Comparison of ENCODE assay signal across 17 cellular contexts in genomic region chr16:56330476-56330875, GRCh38.
DNase-seq lines count a peak whose midpoint lies in the region; ATAC-seq and TF ChIP-seq lines count a peak whose summit lies in the region.
"Had no signal": no experiment of that assay in that cellular context is flagged by ENCODE, and none has a peak within 500 bp of the region (broad histone marks: within the 10 kb centered on the region; RNA-seq: fewer than 3 reads in every experiment).

No MANE protein-coding gene starts in this region.

- H3K4me3 Mint-ChIP-seq in activated T-helper 17 cell treated with anti-CD3 and anti-CD28 coated beads, Interleukin-2, amount 50 U/mL, for 72 hours = no peak overlapping the region
- no peak overlapping the region for H3K4me3 Mint-ChIP-seq in activated CD4-positive, alpha-beta T cell treated with anti-CD3 and anti-CD28 coated beads, Interleukin-2, amount 10 ng/mL, durations not matched to agents 24 days and 14 days
- H3K4me3 Mint-ChIP-seq: CD8-positive, alpha-beta T cell had no signal

- no peak for TF ChIP-seq CTCF in Loucy (conservative IDR thresholded peaks at IDR 0.05; ENCODE audit: low read length)
- TF ChIP-seq CTCF in foreskin keratinocyte (conservative IDR thresholded peaks at IDR 0.05) = no peak

- H3K4me1 Mint-ChIP-seq in activated T-helper 17 cell treated with anti-CD3 and anti-CD28 coated beads, Interleukin-2, amount 50 U/mL, for 72 hours = no peaks in the 10 kb centered on the region
- no peaks in the 10 kb centered on the region for H3K4me1 Mint-ChIP-seq in activated CD4-positive, alpha-beta T cell treated with anti-CD3 and anti-CD28 coated beads, Interleukin-2, amount 10 ng/mL, durations not matched to agents 24 days and 14 days

- H3F3A ChIP-seq in Loucy (ENCODE audit: low read depth) = no peaks in the 10 kb centered on the region

- peak in 1 of 2 donors; percentile 29 for DNase-seq in foreskin keratinocyte
- DNase-seq in activated CD4-positive, alpha-beta T cell treated with anti-CD3 and anti-CD28 coated beads, Interleukin-2, amount 10 ng/mL, durations not matched to agents 24 days and 14 days = no peak
- DNase-seq in HuH-7.5 (ENCODE audit: low spot score) = no peak
- DNase-seq: Calu3; CD8-positive, alpha-beta T cell; EL; MV-4-11; NCI-H1417 treated with DMSO at 0.1 percent for 48 hours; NCI-H187 treated with DMSO at 0.1 percent for 48 hours; NCI-H226; NCI-H524 treated with DMSO at 0.1 percent for 48 hours; Peyer's patch had no signal

- no peak overlapping the region for H3K4me2 ChIP-seq in Loucy (ENCODE audit: low read depth, low read length, poor library complexity, severe bottlenecking)

- H3K27me3 Mint-ChIP-seq in activated T-helper 17 cell treated with anti-CD3 and anti-CD28 coated beads, Interleukin-2, amount 50 U/mL, for 72 hours = no peaks in the 10 kb centered on the region
- H3K27me3 Mint-ChIP-seq in activated CD4-positive, alpha-beta T cell treated with anti-CD3 and anti-CD28 coated beads, Interleukin-2, amount 10 ng/mL, durations not matched to agents 24 days and 14 days = no peaks in the 10 kb centered on the region

- peak overlapping the region; percentile 83 for H3K27ac Mint-ChIP-seq in activated T-helper 17 cell treated with anti-CD3 and anti-CD28 coated beads, Interleukin-2, amount 50 U/mL, for 72 hours
- no peak overlapping the region for H3K27ac Mint-ChIP-seq in activated CD4-positive, alpha-beta T cell treated with anti-CD3 and anti-CD28 coated beads, Interleukin-2, amount 10 ng/mL, durations not matched to agents 24 days and 14 days
- H3K27ac Mint-ChIP-seq: CD8-positive, alpha-beta T cell had no signal

- H3K4me3 ChIP-seq in Loucy (ENCODE audit: low read length, poor library complexity, severe bottlenecking) = no peak overlapping the region
- H3K4me3 ChIP-seq: K562, Peyer's patch had no signal

- H3K27ac ChIP-seq in foreskin keratinocyte (peak overlapping the region; percentile 28), temporal lobe (ENCODE audit: low read depth, low read length) (peak overlapping the region; percentile 38)
- H3K27ac ChIP-seq: Peyer's patch had no signal

- no peaks in the 10 kb centered on the region for H3K9me3 ChIP-seq in Loucy (ENCODE audit: insufficient read depth, low read depth, low read length)
- H3K9me3 ChIP-seq: Peyer's patch had no signal

- H3K36me3 Mint-ChIP-seq in activated T-helper 17 cell treated with anti-CD3 and anti-CD28 coated beads, Interleukin-2, amount 50 U/mL, for 72 hours (ENCODE audit: low read depth) = no peaks in the 10 kb centered on the region
- no peaks in the 10 kb centered on the region for H3K36me3 Mint-ChIP-seq in activated CD4-positive, alpha-beta T cell treated with anti-CD3 and anti-CD28 coated beads, Interleukin-2, amount 10 ng/mL, durations not matched to agents 24 days and 14 days (ENCODE audit: low read depth)
- H3K36me3 Mint-ChIP-seq: CD8-positive, alpha-beta T cell had no signal

- ATAC-seq in activated T-helper 17 cell treated with anti-CD3 and anti-CD28 coated beads, Interleukin-2, amount 50 U/mL, for 72 hours (replicated peaks) = no peak
- no peak for ATAC-seq in foreskin keratinocyte
- ATAC-seq in HG03280 (IDR thresholded peaks at IDR 0.05; ENCODE audit: unreplicated experiment) = no peak
- ATAC-seq: CD8-positive, alpha-beta T cell; K562 had no signal

- H3K79me2 ChIP-seq in Loucy (ENCODE audit: insufficient read depth, low read length) = no peaks in the 10 kb centered on the region

- 0 out of 2 replicates have a peak overlapping the region, but pooled peaks have one; percentile 14 for H2AFZ ChIP-seq in Loucy (ENCODE audit: low read length)

- H3K9me2 ChIP-seq in Loucy (replicated peaks; ENCODE audit: low read depth, low read length) = no peaks in the 10 kb centered on the region

- no peaks in the 10 kb centered on the region for H3K9me3 Mint-ChIP-seq in activated T-helper 17 cell treated with anti-CD3 and anti-CD28 coated beads, Interleukin-2, amount 50 U/mL, for 72 hours
- no peaks in the 10 kb centered on the region for H3K9me3 Mint-ChIP-seq in activated CD4-positive, alpha-beta T cell treated with anti-CD3 and anti-CD28 coated beads, Interleukin-2, amount 10 ng/mL, durations not matched to agents 24 days and 14 days
- H3K9me3 Mint-ChIP-seq: CD8-positive, alpha-beta T cell had no signal

- H4K20me1 ChIP-seq in Loucy (ENCODE audit: insufficient read depth, low read length, poor library complexity, severe bottlenecking) = no peaks in the 10 kb centered on the region

- intact Hi-C loops in activated CD4-positive, alpha-beta T cell treated with anti-CD3 and anti-CD28 coated beads, Interleukin-2, amount 10 ng/mL, durations not matched to agents 24 days and 14 days (cut with micrococcal nuclease) = no loop called here

- H3K27me3 ChIP-seq in Loucy (ENCODE audit: insufficient read depth, low read length, poor library complexity, severe bottlenecking) (no peaks in the 10 kb centered on the region), foreskin keratinocyte (no peaks in the 10 kb centered on the region)
- H3K27me3 ChIP-seq: Peyer's patch had no signal

- no peaks in the 10 kb centered on the region for H3K36me3 ChIP-seq in Loucy (ENCODE audit: insufficient read depth, low read length)

- no peak overlapping the region for H3K9ac ChIP-seq in Loucy (ENCODE audit: low read depth, low read length, poor library complexity, severe bottlenecking)

- H3K4me1 ChIP-seq in Loucy (ENCODE audit: insufficient read depth, low read length, poor library complexity, severe bottlenecking) = peaks cover 4% of the 10 kb centered on the region
- H3K4me1 ChIP-seq in foreskin keratinocyte = peaks cover 26% of the 10 kb centered on the region
- H3K4me1 ChIP-seq: Peyer's patch had no signal
